ENCODE assay signal across 10 cellular contexts in the genomic region with DNA sequence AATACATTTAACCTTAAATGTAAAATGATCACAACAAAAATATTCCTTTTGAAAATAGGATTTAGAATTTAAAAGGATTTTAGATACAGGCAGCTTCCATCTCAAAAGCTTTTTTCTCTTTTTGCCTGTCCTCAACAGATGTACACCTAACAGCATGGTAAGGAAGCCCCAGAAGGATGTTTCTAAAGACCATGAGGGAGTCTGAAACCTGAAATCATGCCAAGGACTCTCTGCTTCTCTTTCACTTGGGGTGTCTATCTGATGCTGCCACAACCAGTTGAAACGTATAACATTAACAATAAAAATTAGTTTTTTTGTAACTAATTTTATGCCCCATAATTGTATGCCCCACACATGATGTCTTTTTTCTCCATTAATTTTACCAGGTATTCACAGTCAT. TPM values are rescaled to one million over a fixed set of nuclear protein-coding genes. Genes with fewer than 3 reads are reported as not detected.
DNase-seq lines count a peak whose midpoint lies in the region; ATAC-seq and TF ChIP-seq lines count a peak whose summit lies in the region.
"Had no signal": no experiment of that assay in that cellular context is flagged by ENCODE, and none has a peak within 500 bp of the region (broad histone marks: within the 10 kb centered on the region; RNA-seq: fewer than 3 reads in every experiment).

No MANE protein-coding gene starts in this region.

- no peaks in the 10 kb centered on the region for H3K9me3 Mint-ChIP-seq in T-helper 2 cell treated with Interferon-gamma antibody and Interleukin-4, amounts not matched to agents 5 μg/mL and 100 μg/mL, for 36 hours

- no peak for DNase-seq in PC-3
- no peak for DNase-seq in right lobe of liver
- DNase-seq in NCI-H2029 treated with DMSO at 0.1 percent for 48 hours (lab: John Stamatoyannopoulos, UW) = no peak
- DNase-seq in GM13976 (ENCODE audit: low spot score) = no peak
- no peak for DNase-seq in T-helper 2 cell treated with Interferon-gamma antibody and Interleukin-4, amounts not matched to agents 5 μg/mL and 100 μg/mL, for 36 hours (ENCODE audit: low spot score)
- DNase-seq in NCI-H187 treated with DMSO at 0.1 percent for 48 hours (lab: John Stamatoyannopoulos, UW) = no peak
- DNase-seq: head of caudate nucleus, NCI-H2107 had no signal

- no TSS peak for BruUV-seq in PC-3 (replicated peaks; lab: Mats Ljungman, UMichigan)

- H3K9ac ChIP-seq in PC-3 (ENCODE audit: low read length) = peak overlapping the region; percentile 24

- TF ChIP-seq CTCF in PC-3 (conservative IDR thresholded peaks at IDR 0.05; ENCODE audit: low read depth, low read length) (no peak), right lobe of liver (IDR thresholded peaks at IDR 0.05) (no peak), GM13976 (IDR thresholded peaks at IDR 0.05; ENCODE audit: borderline replicate concordance, control extremely low read depth, extremely low read depth, insufficient read depth, missing control alignments) (no peak)

- H3K27me3 ChIP-seq in PC-3 (ENCODE audit: low read length) = no peaks in the 10 kb centered on the region
- no peaks in the 10 kb centered on the region for H3K27me3 ChIP-seq in right lobe of liver

- H3K4me3 ChIP-seq in PC-3 (ENCODE audit: low read length) (peak overlapping the region; percentile 22; the same call in 1 of the 2 replicates), right lobe of liver (no peak overlapping the region)

- H3K4me3 Mint-ChIP-seq in T-helper 2 cell treated with Interferon-gamma antibody and Interleukin-4, amounts not matched to agents 5 μg/mL and 100 μg/mL, for 36 hours = no peak overlapping the region

- intact Hi-C loops in PC-3 (cut with micrococcal nuclease) = no loop called here
- intact Hi-C loops in right lobe of liver (cut with DNase I) = loop anchor here in 1 of 2 donors (10.0 kb wide), 1 partner anchor 50 kb away; no protein-coding TSS in a partner anchor

- CTCF ChIA-PET in PC-3 (lab: Charles Lee) = interaction anchor here (0.7 to 1.7 kb wide), 2 partner anchors 68 to 73 kb away, joined by 3 to 7 read pairs; no protein-coding TSS in a partner anchor

- H3K4me2 ChIP-seq in PC-3 (ENCODE audit: low read length) = peak overlapping the region; percentile 58

- no peaks in the 10 kb centered on the region for H4K20me1 ChIP-seq in PC-3 (ENCODE audit: low read length)

- peaks cover 17% of the 10 kb centered on the region for H3K4me1 Mint-ChIP-seq in T-helper 2 cell treated with Interferon-gamma antibody and Interleukin-4, amounts not matched to agents 5 μg/mL and 100 μg/mL, for 36 hours (ENCODE audit: low read depth)

- ATAC-seq in GM18873 (IDR thresholded peaks at IDR 0.05; ENCODE audit: low FRiP score, unreplicated experiment) (peak; percentile 50), HG02588 (IDR thresholded peaks at IDR 0.05; ENCODE audit: unreplicated experiment) (peak; percentile 60), PC-3 (no peak), right lobe of liver (no peak)

- H3K79me2 ChIP-seq in PC-3 (ENCODE audit: low read length) = no peaks in the 10 kb centered on the region

- peaks cover 43% of the 10 kb centered on the region for H3K4me1 ChIP-seq in PC-3 (ENCODE audit: insufficient read depth, low read length)
- peaks cover 0 to 26% (median 7%) of the 10 kb centered on the region in 4 donors for H3K4me1 ChIP-seq in right lobe of liver

- H3K9me3 ChIP-seq in PC-3 (ENCODE audit: low read length) (no peaks in the 10 kb centered on the region), right lobe of liver (no peaks in the 10 kb centered on the region)

- 58% methylated on average over 1 of the region's 1 CpG for WGBS in right lobe of liver (ENCODE audit: insufficient coverage, low coverage, low lambda C conversion rate, missing lambda C conversion rate)

- H2AFZ ChIP-seq in PC-3 (ENCODE audit: low read length) = no peak overlapping the region

- H3K36me3 Mint-ChIP-seq in T-helper 2 cell treated with Interferon-gamma antibody and Interleukin-4, amounts not matched to agents 5 μg/mL and 100 μg/mL, for 36 hours (ENCODE audit: low read depth) = no peaks in the 10 kb centered on the region

- H3K27ac ChIP-seq in PC-3 (ENCODE audit: low read length) (peak overlapping the region; percentile 92), right lobe of liver (peak overlapping the region; percentile 49 to 66 (median 59))

- H3K36me3 ChIP-seq in PC-3 (ENCODE audit: low read depth, low read length) (no peaks in the 10 kb centered on the region), right lobe of liver (no peaks in the 10 kb centered on the region)

- peaks cover 13% of the 10 kb centered on the region for H3F3A ChIP-seq in PC-3 (ENCODE audit: low read length, unreplicated experiment)

- H3K27ac Mint-ChIP-seq in T-helper 2 cell treated with Interferon-gamma antibody and Interleukin-4, amounts not matched to agents 5 μg/mL and 100 μg/mL, for 36 hours = no peak overlapping the region

- peaks cover 14% of the 10 kb centered on the region for H3K27me3 Mint-ChIP-seq in T-helper 2 cell treated with Interferon-gamma antibody and Interleukin-4, amounts not matched to agents 5 μg/mL and 100 μg/mL, for 36 hours (ENCODE audit: low read depth)

- in situ Hi-C loops in GM13976 (cut with MboI; ENCODE audit: low sequenced_read_pairs, unreplicated experiment) = no loop called here

- POLR2A ChIA-PET in PC-3 (lab: Charles Lee; ENCODE audit: unreplicated experiment) = interaction anchor here (0.9 kb wide), 1 partner anchor 36 kb away, joined by 4 read pairs; no protein-coding TSS in a partner anchor

- H3K9me2 ChIP-seq in PC-3 (replicated peaks; ENCODE audit: low read length) = no peaks in the 10 kb centered on the region

- no peak for TF ChIP-seq POLR2A in right lobe of liver (IDR thresholded peaks at IDR 0.05)

RNA-seq across cellular contexts. Expression of a gene that starts 5.4 kb away (rescaled TPM):
- 23.3 and 26.6 TPM in 2 replicates for total RNA-seq in PC-3 (2014; rRNA removed)
- 10 to 100 TPM; 12.6 to 15.2 (median 13.8) TPM for total RNA-seq in right lobe of liver

Comparison
In these comparisons a context has a peak if more than half of its experiments do, and no peak if none do; other contexts are left out.
1. ATAC-seq: peak in GM18873 (single experiment) and HG02588 (single experiment); none in PC-3 (single experiment) and right lobe of liver (0 of 4).